18 cellular contexts compared by ENCODE assay signal in the genomic region with DNA sequence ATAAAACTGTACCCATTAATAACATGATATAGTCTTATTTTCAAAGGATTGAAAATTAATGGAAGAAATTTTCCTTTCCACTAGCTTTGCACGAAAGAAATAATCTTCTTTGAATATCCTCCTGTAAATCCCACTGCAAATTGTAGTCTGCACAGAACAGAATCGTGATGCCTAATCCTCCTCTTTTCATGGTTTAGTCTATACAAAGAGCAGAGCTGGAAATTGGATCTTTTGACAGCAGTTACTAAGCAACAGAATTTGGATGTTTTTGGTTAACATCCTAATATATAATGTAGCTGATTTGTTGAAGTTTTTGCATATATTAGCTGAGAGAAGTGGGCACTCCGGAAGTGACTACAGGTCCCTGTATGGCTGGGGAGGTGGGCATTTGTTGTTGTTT.
"Had no signal": no experiment of that assay in that cellular context is flagged by ENCODE, and none has a peak within 500 bp of the region (broad histone marks: within the 10 kb centered on the region; RNA-seq: fewer than 3 reads in every experiment).

No MANE protein-coding gene starts in this region.

- H3K27me3 Mint-ChIP-seq: dendritic cell treated with granulocyte-macrophage colony-stimulating factor and Interleukin-4, amounts not matched to agents 40 ng/mL and 50 ng/mL, for 4 days; effector memory CD8-positive, alpha-beta T cell; naive thymus-derived CD4-positive, alpha-beta T cell; type B pancreatic cell had no signal

- H3K27ac Mint-ChIP-seq: dendritic cell treated with granulocyte-macrophage colony-stimulating factor and Interleukin-4, amounts not matched to agents 40 ng/mL and 50 ng/mL, for 4 days; naive thymus-derived CD4-positive, alpha-beta T cell; nephron progenitor cell; type B pancreatic cell had no signal

- H3K27ac ChIP-seq: hepatocyte, left ventricle myocardium inferior, neutrophil, suprapubic skin, thyroid gland had no signal

- ATAC-seq: effector memory CD8-positive, alpha-beta T cell; left cardiac atrium; naive thymus-derived CD4-positive, alpha-beta T cell; sciatic nerve had no signal

- DNase-seq: effector memory CD8-positive, alpha-beta T cell; foreskin melanocyte; head of caudate nucleus; kidney; left cardiac atrium; left ventricle myocardium inferior; mesenchymal stem cell; naive thymus-derived CD4-positive, alpha-beta T cell; nephron progenitor cell; posterior cingulate gyrus; stimulated activated naive CD4-positive, alpha-beta T cell; thyroid gland had no signal

- H3K4me3 Mint-ChIP-seq: dendritic cell treated with granulocyte-macrophage colony-stimulating factor and Interleukin-4, amounts not matched to agents 40 ng/mL and 50 ng/mL, for 4 days; effector memory CD8-positive, alpha-beta T cell; naive thymus-derived CD4-positive, alpha-beta T cell; nephron progenitor cell; type B pancreatic cell had no signal

- H3K9me3 Mint-ChIP-seq: dendritic cell treated with granulocyte-macrophage colony-stimulating factor and Interleukin-4, amounts not matched to agents 40 ng/mL and 50 ng/mL, for 4 days; effector memory CD8-positive, alpha-beta T cell; naive thymus-derived CD4-positive, alpha-beta T cell; nephron progenitor cell; type B pancreatic cell had no signal
